8 cellular contexts compared by ENCODE assay signal in genomic region chr1:37478890-37479254, GRCh38. TPM values are rescaled to one million over a fixed set of nuclear protein-coding genes. Genes with fewer than 3 reads are reported as not detected.
DNase-seq lines count a peak whose midpoint lies in the region; ATAC-seq and TF ChIP-seq lines count a peak whose summit lies in the region.

No MANE protein-coding gene starts in this region.

- intact Hi-C loops in ascending aorta (cut with DNase I), result loop anchor here (10.0 kb wide), 2 partner anchors 516 to 1094 kb away; partner anchors contain the start of genes SF3A3 and STK40

- no peaks in the 10 kb centered on the region for H3K9me3 ChIP-seq in CD8-positive, alpha-beta memory T cell (ENCODE audit: low read length)
- no peaks in the 10 kb centered on the region for H3K9me3 ChIP-seq in ascending aorta
- H3K9me3 ChIP-seq in mononuclear cell (ENCODE audit: low read depth, low read length), result no peaks in the 10 kb centered on the region

- TF ChIP-seq POLR2A in NB4 (IDR thresholded peaks at IDR 0.05; ENCODE audit: extremely low read depth, insufficient read length), result peak; percentile 11

- CTCF ChIA-PET in CD8-positive, alpha-beta memory T cell (lab: Charles Lee), result interaction anchor here (1.2 to 11.1 kb wide), 6 partner anchors 7 to 35 kb away, joined by 3 to 160 read pairs (median 12); partner anchors contain the start of gene MEAF6

- H3K4me1 ChIP-seq in CD8-positive, alpha-beta memory T cell (ENCODE audit: insufficient read depth, low read length), result peaks cover 49% of the 10 kb centered on the region
- peaks cover 29 to 49% of the 10 kb centered on the region in 2 donors for H3K4me1 ChIP-seq in ascending aorta
- H3K4me1 ChIP-seq in mononuclear cell (ENCODE audit: insufficient read depth, low read length), result peaks cover 68% of the 10 kb centered on the region

- H3K9me3 Mint-ChIP-seq in CD8-positive, alpha-beta memory T cell, result no peaks in the 10 kb centered on the region

- H3K27ac ChIP-seq in CD8-positive, alpha-beta memory T cell (ENCODE audit: low read depth, low read length), result peak overlapping the region; percentile 98
- peak overlapping the region; percentile 99 for H3K27ac ChIP-seq in ascending aorta

- peaks cover 30 to 50% (median 37%) of the 10 kb centered on the region in 3 donors for H3K4me1 Mint-ChIP-seq in CD8-positive, alpha-beta memory T cell

- POLR2A ChIA-PET in CD8-positive, alpha-beta memory T cell (lab: Charles Lee), result interaction anchor here (0.6 to 3.8 kb wide), 6 partner anchors 8 to 329 kb away, joined by 3 to 29 read pairs (median 5); partner anchors contain the start of genes C1orf122, MEAF6 and YRDC

- peaks cover 59% of the 10 kb centered on the region for H3K36me3 ChIP-seq in CD8-positive, alpha-beta memory T cell (ENCODE audit: insufficient read depth, low read length)
- peaks cover 42 to 49% of the 10 kb centered on the region in 2 donors for H3K36me3 ChIP-seq in ascending aorta

- H3K36me3 Mint-ChIP-seq in CD8-positive, alpha-beta memory T cell, result peaks cover 12 to 90% (median 13%) of the 10 kb centered on the region in 3 donors

- ATAC-seq in GM19351 (IDR thresholded peaks at IDR 0.05; ENCODE audit: unreplicated experiment), result no peak

- no peaks in the 10 kb centered on the region for H3K27me3 ChIP-seq in CD8-positive, alpha-beta memory T cell (ENCODE audit: insufficient read depth, low read length, poor library complexity, severe bottlenecking)
- H3K27me3 ChIP-seq in ascending aorta (no peaks in the 10 kb centered on the region), mononuclear cell (ENCODE audit: insufficient read depth, low read length) (no peaks in the 10 kb centered on the region)

- H3K27me3 Mint-ChIP-seq in CD8-positive, alpha-beta memory T cell, result no peaks in the 10 kb centered on the region

- peak overlapping the region; percentile 99 for H3K4me3 ChIP-seq in CD8-positive, alpha-beta memory T cell (ENCODE audit: low read length)
- H3K4me3 ChIP-seq in NB4 (ENCODE audit: low read depth, low read length) (peak overlapping the region; percentile 90), ascending aorta (peak overlapping the region; percentile 47 to 95), mononuclear cell (ENCODE audit: low read length) (peak overlapping the region; percentile 86)

- TF ChIP-seq CTCF in NB4 (IDR thresholded peaks at IDR 0.05; ENCODE audit: low read depth, low read length) (peak; percentile 6), ascending aorta (IDR thresholded peaks at IDR 0.05) (no peak)

- peak overlapping the region; percentile 97 to 100 (median 99) for H3K27ac Mint-ChIP-seq in CD8-positive, alpha-beta memory T cell

- peak overlapping the region; percentile 93 to 98 (median 95) for H3K4me3 Mint-ChIP-seq in CD8-positive, alpha-beta memory T cell

- DNase-seq in CD8-positive, alpha-beta memory T cell, result peak in 4 of 5 donors; percentile 47 to 75 (median 63)
- DNase-seq in NB4 (ENCODE audit: low read depth) (peak; percentile 91), ascending aorta (ENCODE audit: low spot score in 2 of 2) (no peak), NCI-H446 (lab: John Stamatoyannopoulos, UW) (no peak), NCI-H1930 (lab: John Stamatoyannopoulos, UW) (no peak), pons (ENCODE audit: low spot score) (no peak)

RNA-seq across cellular contexts. Expression of gene ZC3H12A, which starts 4.5 kb away (rescaled TPM):
- 10 to 100 TPM; 32.7 to 33.8 TPM for total RNA-seq in CD8-positive, alpha-beta memory T cell
- 11.6 TPM for polyA plus RNA-seq in CD8-positive, alpha-beta memory T cell
- total RNA-seq in ascending aorta (12.8 TPM), mononuclear cell (160 TPM)

RNA-seq across cellular contexts. Expression of gene MEAF6, which starts 35.7 kb away (rescaled TPM):
- total RNA-seq in CD8-positive, alpha-beta memory T cell, result 100 to 1,000 TPM; 102 to 113 TPM
- polyA plus RNA-seq in CD8-positive, alpha-beta memory T cell, result 163 TPM
- total RNA-seq in ascending aorta, result 12.3 TPM
- 65.3 TPM for total RNA-seq in mononuclear cell

Comparison
In these comparisons a context has a peak if more than half of its experiments do, and no peak if none do; other contexts are left out.
1. DNase-seq: peak in CD8-positive, alpha-beta memory T cell (4 of 5) and NB4 (single experiment); none in ascending aorta (0 of 2), NCI-H446 (0 of 2), NCI-H1930 (0 of 2) and pons (single experiment).
2. Peak in every context shown above with its lines, with median percentiles within 50 percentile points of each other: H3K4me3 ChIP-seq.